ENCODE assay signal across 12 cellular contexts in the genomic region with DNA sequence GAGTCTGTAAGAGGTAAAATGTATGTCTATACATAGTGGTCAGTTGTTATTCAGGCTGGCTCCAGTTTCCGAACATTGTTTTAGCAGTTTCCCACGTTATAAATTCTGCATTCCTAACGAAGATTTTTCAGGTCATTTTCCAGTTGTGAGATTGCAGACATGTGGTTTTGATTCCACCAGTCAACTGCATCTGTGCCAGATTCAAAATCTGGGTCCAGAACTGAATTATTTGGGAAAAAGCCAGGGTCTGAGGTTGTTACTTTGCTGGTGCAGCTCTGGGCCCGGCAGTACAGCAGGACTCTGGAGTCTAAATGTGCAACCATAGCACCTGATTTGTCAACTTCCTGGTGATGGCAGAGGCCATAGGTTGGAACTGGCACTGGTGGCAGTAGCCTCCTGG.
A peak's percentile ranks its signal among the peaks of the same experiment; 100 is the strongest.
DNase-seq lines count a peak whose midpoint lies in the region; ATAC-seq and TF ChIP-seq lines count a peak whose summit lies in the region.
"Had no signal": no experiment of that assay in that cellular context is flagged by ENCODE, and none has a peak within 500 bp of the region (broad histone marks: within the 10 kb centered on the region; RNA-seq: fewer than 3 reads in every experiment).

No MANE protein-coding gene starts in this region.

- no peak for TF ChIP-seq CTCF in GM10248 (IDR thresholded peaks at IDR 0.05; ENCODE audit: control extremely low read depth, extremely low read depth, low read depth, missing control alignments)

- no peak for ATAC-seq in HG02678 (IDR thresholded peaks at IDR 0.05; ENCODE audit: unreplicated experiment)
- ATAC-seq in activated naive CD4-positive, alpha-beta T cell treated with anti-CD3 and anti-CD28 coated beads, Interleukin-2, amount 50 U/mL, for 72 hours = no peak
- ATAC-seq: A549, HCT116, K562 had no signal

- DNase-seq in GM03348 (ENCODE audit: low spot score) (peak; percentile 20), RPMI7951 (ENCODE audit: low read depth) (peak; percentile 16), fibroblast of peridontal ligament (ENCODE audit: extremely low read depth) (peak; percentile 69), GM10248 (ENCODE audit: extremely low spot score) (no peak), posterior vena cava (ENCODE audit: low spot score) (no peak)
- no peak for DNase-seq in activated naive CD4-positive, alpha-beta T cell treated with anti-CD3 and anti-CD28 coated beads, Interleukin-2, amount 50 U/mL, for 72 hours (ENCODE audit: low spot score in 2 of 2)
- DNase-seq: CD4-positive, CD25-positive, alpha-beta regulatory T cell; DMS 273 treated with DMSO at 0.1 percent for 48 hours had no signal

- H3K9me3 Mint-ChIP-seq in activated naive CD4-positive, alpha-beta T cell treated with anti-CD3 and anti-CD28 coated beads, Interleukin-2, amount 50 U/mL, for 72 hours = no peaks in the 10 kb centered on the region

- POLR2A ChIA-PET in GM10248 (lab: Yijun Ruan, JAX) = no interaction called here

- intact Hi-C loops in posterior vena cava (cut with DNase I) = no loop called here

- no peaks in the 10 kb centered on the region for H3K36me3 Mint-ChIP-seq in activated naive CD4-positive, alpha-beta T cell treated with anti-CD3 and anti-CD28 coated beads, Interleukin-2, amount 50 U/mL, for 72 hours
- H3K36me3 Mint-ChIP-seq: CD4-positive, CD25-positive, alpha-beta regulatory T cell had no signal

- no peak overlapping the region for H3K27ac Mint-ChIP-seq in activated naive CD4-positive, alpha-beta T cell treated with anti-CD3 and anti-CD28 coated beads, Interleukin-2, amount 50 U/mL, for 72 hours
- H3K27ac Mint-ChIP-seq: CD4-positive, CD25-positive, alpha-beta regulatory T cell had no signal

- CTCF ChIA-PET in GM10248 (lab: Yijun Ruan, JAX) = interaction anchor here (1.1 kb wide), 1 partner anchor 10 kb away, joined by 4 read pairs; no protein-coding TSS in a partner anchor

Comparison
In these comparisons a context has a peak if more than half of its experiments do, and no peak if none do; other contexts are left out.
1. DNase-seq: peak in GM03348 (single experiment), RPMI7951 (single experiment) and fibroblast of peridontal ligament (single experiment); none in GM10248 (single experiment), posterior vena cava (single experiment) and activated naive CD4-positive, alpha-beta T cell treated with anti-CD3 and anti-CD28 coated beads, Interleukin-2, amount 50 U/mL, for 72 hours (0 of 2).